In genomic region chr14:105482486-105483110, GRCh38 we compare ENCODE assay signal across 8 cellular contexts. TPM values are rescaled to one million over a fixed set of nuclear protein-coding genes. Genes with fewer than 3 reads are reported as not detected.
DNase-seq lines count a peak whose midpoint lies in the region; ATAC-seq and TF ChIP-seq lines count a peak whose summit lies in the region.

No MANE protein-coding gene starts in this region.

- no peaks in the 10 kb centered on the region for H3K9me3 Mint-ChIP-seq in activated T-helper 17 cell treated with anti-CD3 and anti-CD28 coated beads, Interleukin-2, amount 50 U/mL, for 72 hours

- peaks cover 13% of the 10 kb centered on the region for H3K4me1 ChIP-seq in iPS-18a (ENCODE audit: control insufficient read depth, low read depth, low read length)
- peaks cover 7% of the 10 kb centered on the region for H3K4me1 ChIP-seq in smooth muscle cell (ENCODE audit: low read depth)

- no peak overlapping the region for H3K4me3 ChIP-seq in HL-60 (replicated peaks; ENCODE audit: insufficient read depth, low read length)
- H3K4me3 ChIP-seq in iPS-18a (ENCODE audit: low read length) = no peak overlapping the region
- no peak overlapping the region for H3K4me3 ChIP-seq in smooth muscle cell

- no peak overlapping the region for H2AFZ ChIP-seq in smooth muscle cell (ENCODE audit: low read depth)

- H3K27ac Mint-ChIP-seq in activated T-helper 17 cell treated with anti-CD3 and anti-CD28 coated beads, Interleukin-2, amount 50 U/mL, for 72 hours = peak overlapping the region; percentile 100

- no peak for ATAC-seq in activated T-helper 17 cell treated with anti-CD3 and anti-CD28 coated beads, Interleukin-2, amount 50 U/mL, for 72 hours (replicated peaks)

- no peaks in the 10 kb centered on the region for H3K79me2 ChIP-seq in smooth muscle cell (ENCODE audit: low read depth)

- H3K4me2 ChIP-seq in smooth muscle cell = peak overlapping the region; percentile 89

- peaks cover under 1% of the 10 kb centered on the region for H3K36me3 Mint-ChIP-seq in activated T-helper 17 cell treated with anti-CD3 and anti-CD28 coated beads, Interleukin-2, amount 50 U/mL, for 72 hours (ENCODE audit: low read depth)

- H3F3A ChIP-seq in smooth muscle cell (ENCODE audit: low read depth) = no peaks in the 10 kb centered on the region

- DNase-seq in HL-60 (ENCODE audit: low read depth in 1 of 2, low spot score in 1 of 2) = no peak
- DNase-seq in smooth muscle cell (lab: John Stamatoyannopoulos, UW; ENCODE audit: unreplicated experiment) = no peak
- DNase-seq in NCI-H226 = no peak
- DNase-seq in pons (ENCODE audit: low spot score) = no peak
- no peak for DNase-seq in DMS153 treated with DMSO at 0.1 percent for 48 hours (lab: John Stamatoyannopoulos, UW; ENCODE audit: unreplicated experiment)
- no peak for DNase-seq in DMS53 (lab: John Stamatoyannopoulos, UW)

- peaks cover 24% of the 10 kb centered on the region for H3K27me3 ChIP-seq in HL-60 (ENCODE audit: insufficient read depth, poor library complexity, severe bottlenecking)
- peaks cover 95% of the 10 kb centered on the region for H3K27me3 ChIP-seq in iPS-18a (ENCODE audit: control insufficient read depth, insufficient read depth, low read length)
- peaks cover 35% of the 10 kb centered on the region for H3K27me3 ChIP-seq in smooth muscle cell (ENCODE audit: low read depth)

- WGBS in smooth muscle cell (ENCODE audit: low lambda C conversion rate) = 93% methylated on average over 16 of the region's 18 CpGs

- TF ChIP-seq CTCF in HL-60 (IDR thresholded peaks at IDR 0.05; ENCODE audit: insufficient read depth, low read length) = no peak
- TF ChIP-seq CTCF in smooth muscle cell (IDR thresholded peaks at IDR 0.05; ENCODE audit: borderline replicate concordance, insufficient read depth, poor library complexity, severe bottlenecking) = no peak

- H3K9me3 ChIP-seq in iPS-18a (ENCODE audit: control insufficient read depth, low read depth, low read length) (no peaks in the 10 kb centered on the region), smooth muscle cell (replicated peaks; ENCODE audit: low read depth) (no peaks in the 10 kb centered on the region)

- H3K27ac ChIP-seq in HL-60 (replicated peaks) (peak overlapping the region; percentile 68), iPS-18a (ENCODE audit: low read length) (no peak overlapping the region), smooth muscle cell (ENCODE audit: low read depth) (peak overlapping the region; percentile 97)

- H3K36me3 ChIP-seq in iPS-18a (ENCODE audit: control insufficient read depth, low read depth, low read length) (no peaks in the 10 kb centered on the region), smooth muscle cell (ENCODE audit: low read depth) (no peaks in the 10 kb centered on the region)

- H3K9ac ChIP-seq in iPS-18a (ENCODE audit: low read length) = peak overlapping the region; percentile 59
- H3K9ac ChIP-seq in smooth muscle cell (ENCODE audit: low read depth) = peak overlapping the region; percentile 97

- peaks cover 15% of the 10 kb centered on the region for H3K4me1 Mint-ChIP-seq in activated T-helper 17 cell treated with anti-CD3 and anti-CD28 coated beads, Interleukin-2, amount 50 U/mL, for 72 hours

- H3K4me3 Mint-ChIP-seq in activated T-helper 17 cell treated with anti-CD3 and anti-CD28 coated beads, Interleukin-2, amount 50 U/mL, for 72 hours = peak overlapping the region; percentile 78

- no peaks in the 10 kb centered on the region for H4K20me1 ChIP-seq in smooth muscle cell (ENCODE audit: low read depth)

- H3K27me3 Mint-ChIP-seq in activated T-helper 17 cell treated with anti-CD3 and anti-CD28 coated beads, Interleukin-2, amount 50 U/mL, for 72 hours = no peaks in the 10 kb centered on the region

RNA-seq across cellular contexts. Expression of gene CRIP1, which starts 4.1 kb away (rescaled TPM):
- total RNA-seq in activated T-helper 17 cell treated with anti-CD3 and anti-CD28 coated beads, Interleukin-2, amount 50 U/mL, for 72 hours = 100 to 1,000 TPM; 271 to 358 TPM
- 0.27 and 4.9 TPM in 2 replicates for total RNA-seq in smooth muscle cell
- 31.8 and 40.6 TPM in 2 replicates for polyA plus RNA-seq in smooth muscle cell

RNA-seq across cellular contexts. Expression of gene CRIP2, which starts 8.0 kb away (rescaled TPM):
- total RNA-seq in activated T-helper 17 cell treated with anti-CD3 and anti-CD28 coated beads, Interleukin-2, amount 50 U/mL, for 72 hours = 1 to 10 TPM in 1 of 2 donors, under 1 TPM in 1; 0.97 to 2.2 TPM
- 7.6 and 14.1 TPM in 2 replicates for total RNA-seq in smooth muscle cell
- polyA plus RNA-seq in smooth muscle cell = 38.1 and 45.7 TPM in 2 replicates

RNA-seq across cellular contexts. Expression of gene TEDC1, which starts 8.4 kb away (rescaled TPM):
- 10 to 100 TPM; 23.3 to 39.1 TPM for total RNA-seq in activated T-helper 17 cell treated with anti-CD3 and anti-CD28 coated beads, Interleukin-2, amount 50 U/mL, for 72 hours
- total RNA-seq in smooth muscle cell = 3.8 and 3.9 TPM in 2 replicates
- 4.7 and 8.2 TPM in 2 replicates for polyA plus RNA-seq in smooth muscle cell

RNA-seq across cellular contexts. Expression of gene TMEM121, which starts 43.8 kb away (rescaled TPM):
- 10 to 100 TPM in 1 of 2 donors, 1 to 10 TPM in 1; 2.5 to 12.3 TPM for total RNA-seq in activated T-helper 17 cell treated with anti-CD3 and anti-CD28 coated beads, Interleukin-2, amount 50 U/mL, for 72 hours
- 2.6 and 7.0 TPM in 2 replicates for total RNA-seq in smooth muscle cell
- polyA plus RNA-seq in smooth muscle cell = 7.2 and 12.1 TPM in 2 replicates

Comparison
In these comparisons a context has a peak if more than half of its experiments do, and no peak if none do; other contexts are left out.
1. RNA of gene CRIP1, which starts 4.1 kb away (total RNA-seq): 271 to 358 TPM in activated T-helper 17 cell treated with anti-CD3 and anti-CD28 coated beads, Interleukin-2, amount 50 U/mL, for 72 hours; 0.27 to 4.9 TPM in smooth muscle cell; every median in the first group is over 10 times any median in the second.